8 cellular contexts compared by ENCODE assay signal in the genomic region with DNA sequence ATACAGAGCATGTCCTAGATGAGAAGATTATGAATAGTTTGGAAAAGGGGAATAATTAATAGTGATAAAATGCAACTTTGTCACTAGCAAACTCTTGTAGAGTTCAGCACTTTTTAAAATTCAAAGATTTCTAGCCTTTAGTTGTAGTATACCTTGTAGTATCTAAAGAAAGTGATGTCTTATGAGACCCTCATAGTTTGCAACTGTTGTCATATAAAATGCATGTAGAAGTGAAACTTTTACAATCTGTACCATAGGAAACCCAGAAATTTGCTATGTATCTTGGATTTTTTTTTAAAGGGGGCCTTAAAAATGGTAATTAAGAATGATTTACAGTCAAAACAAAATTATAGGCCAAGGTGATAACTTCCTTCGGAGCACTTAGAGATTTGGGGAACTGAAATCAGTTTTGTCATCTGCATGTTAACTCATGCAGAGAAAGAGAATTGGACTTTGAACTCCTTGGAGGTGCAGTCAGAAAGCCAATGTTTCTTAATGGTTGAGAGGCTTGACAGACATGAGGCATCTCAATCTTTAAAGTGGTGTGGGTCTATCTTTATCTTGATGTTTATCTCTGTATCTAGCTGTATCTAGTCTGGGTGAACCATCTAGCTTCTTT. TPM values are rescaled to one million over a fixed set of nuclear protein-coding genes. Genes with fewer than 3 reads are reported as not detected.
DNase-seq lines count a peak whose midpoint lies in the region; ATAC-seq and TF ChIP-seq lines count a peak whose summit lies in the region.

No MANE protein-coding gene starts in this region.

- WGBS in suprapubic skin = 26% methylated on average over 1 of the region's 1 CpG

- H3K9ac ChIP-seq in duodenal mucosa (ENCODE audit: low read depth in 1 of 2, low read length in 2 of 2) = peak overlapping the region; percentile 19 to 71

- no peak for TF ChIP-seq POLR2A in suprapubic skin (IDR thresholded peaks at IDR 0.05)

- H3K27ac ChIP-seq in duodenal mucosa (ENCODE audit: low read depth, low read length) (peak overlapping the region; percentile 10), suprapubic skin (peak overlapping the region; percentile 87)

- peaks cover 58% of the 10 kb centered on the region for H3K27me3 Mint-ChIP-seq in stimulated activated naive CD8-positive, alpha-beta T cell treated with anti-CD3 and anti-CD28 coated beads, Interleukin-15, amount 100 ng/mL, for 72 hours

- H3K4me3 ChIP-seq in duodenal mucosa (ENCODE audit: low read depth in 1 of 2, low read length in 2 of 2) (peak overlapping the region; percentile 70 to 71), suprapubic skin (peak overlapping the region; percentile 61)

- no peak for TF ChIP-seq EP300 in suprapubic skin (IDR thresholded peaks at IDR 0.05)

- H3K4me1 ChIP-seq in duodenal mucosa (ENCODE audit: control insufficient read depth in 1 of 2, insufficient read depth in 2 of 2, low read length in 2 of 2) (peaks cover 0 to 4% of the 10 kb centered on the region in 2 donors), suprapubic skin (peaks cover 36% of the 10 kb centered on the region)

- H3K9me3 Mint-ChIP-seq in stimulated activated naive CD8-positive, alpha-beta T cell treated with anti-CD3 and anti-CD28 coated beads, Interleukin-15, amount 100 ng/mL, for 72 hours = no peaks in the 10 kb centered on the region

- no peak for TF ChIP-seq CTCF in suprapubic skin (IDR thresholded peaks at IDR 0.05)

- H3K4me3 Mint-ChIP-seq in stimulated activated naive CD8-positive, alpha-beta T cell treated with anti-CD3 and anti-CD28 coated beads, Interleukin-15, amount 100 ng/mL, for 72 hours = no peak overlapping the region

- H3K36me3 ChIP-seq in duodenal mucosa (ENCODE audit: control insufficient read depth in 1 of 2, insufficient read depth in 2 of 2, low read length in 2 of 2) = no peaks in the 10 kb centered on the region
- H3K36me3 ChIP-seq in suprapubic skin = no peaks in the 10 kb centered on the region

- no peak for DNase-seq in stimulated activated naive CD8-positive, alpha-beta T cell treated with anti-CD3 and anti-CD28 coated beads, Interleukin-15, Interleukin-2, amounts not matched to agents 100 U/mL and 50 U/mL, for 24 hours
- no peak for DNase-seq in stimulated activated naive CD8-positive, alpha-beta T cell treated with anti-CD3 and anti-CD28 coated beads, Interleukin-15, amount 100 ng/mL, for 72 hours
- DNase-seq in suprapubic skin (ENCODE audit: low spot score in 2 of 2) = no peak
- no peak for DNase-seq in anterior cingulate cortex (lab: John Stamatoyannopoulos, UW)
- DNase-seq in T1000 (lab: John Stamatoyannopoulos, UW) = no peak
- DNase-seq in NCI-H2227 (lab: John Stamatoyannopoulos, UW; ENCODE audit: unreplicated experiment) = no peak

- H3K9me3 ChIP-seq in duodenal mucosa (ENCODE audit: control insufficient read depth in 1 of 2, low read length in 2 of 2) (no peaks in the 10 kb centered on the region), suprapubic skin (no peaks in the 10 kb centered on the region)

- H3K4me1 Mint-ChIP-seq in stimulated activated naive CD8-positive, alpha-beta T cell treated with anti-CD3 and anti-CD28 coated beads, Interleukin-15, amount 100 ng/mL, for 72 hours = peaks cover 6% of the 10 kb centered on the region

- H3K27ac Mint-ChIP-seq in stimulated activated naive CD8-positive, alpha-beta T cell treated with anti-CD3 and anti-CD28 coated beads, Interleukin-15, amount 100 ng/mL, for 72 hours = no peak overlapping the region

- H3K27me3 ChIP-seq in duodenal mucosa (ENCODE audit: control insufficient read depth in 1 of 2, insufficient read depth in 2 of 2, low read length in 2 of 2) = peaks cover 2 to 4% of the 10 kb centered on the region in 2 donors
- H3K27me3 ChIP-seq in suprapubic skin = no peaks in the 10 kb centered on the region

- ATAC-seq in stimulated activated naive CD8-positive, alpha-beta T cell treated with anti-CD3 and anti-CD28 coated beads, Interleukin-15, Interleukin-2, amounts not matched to agents 100 U/mL and 50 U/mL, for 24 hours = peak; percentile 28
- no peak for ATAC-seq in stimulated activated naive CD8-positive, alpha-beta T cell treated with anti-CD3 and anti-CD28 coated beads, Interleukin-15, amount 100 ng/mL, for 72 hours
- ATAC-seq in HG03432 (IDR thresholded peaks at IDR 0.05; ENCODE audit: unreplicated experiment) = peak; percentile 68

RNA-seq across cellular contexts. Expression of gene LRRK2, which starts 1.3 kb away (rescaled TPM):
- 10 to 100 TPM in 2 of 4 donors, 1 to 10 TPM in 2; 3.6 to 20.8 (median 11.1) TPM for total RNA-seq in suprapubic skin
